19 cellular contexts compared by ENCODE assay signal in the genomic region with DNA sequence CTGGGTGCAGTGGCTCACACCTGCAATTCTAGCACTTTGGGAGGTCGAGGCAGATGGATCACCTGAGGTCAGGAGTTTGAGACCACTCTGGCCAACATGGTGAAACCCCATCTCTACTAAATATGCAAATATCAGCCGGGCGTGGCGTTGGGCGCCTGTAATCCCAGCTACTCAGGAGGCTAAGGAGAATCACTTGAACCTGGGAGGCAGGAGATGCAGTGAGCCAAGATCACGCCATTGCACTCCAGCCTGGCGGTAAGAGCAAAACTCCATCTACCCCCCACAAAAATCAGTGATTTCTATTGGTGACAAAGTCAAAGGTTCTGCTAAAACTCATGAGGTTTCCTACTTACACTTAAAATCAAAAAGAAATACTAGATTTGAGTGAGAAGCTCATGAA. TPM values are rescaled to one million over a fixed set of nuclear protein-coding genes. Genes with fewer than 3 reads are reported as not detected.
DNase-seq lines count a peak whose midpoint lies in the region; ATAC-seq, FAIRE-seq and TF ChIP-seq lines count a peak whose summit lies in the region.
"Had no signal": no experiment of that assay in that cellular context is flagged by ENCODE, and none has a peak within 500 bp of the region (broad histone marks: within the 10 kb centered on the region; RNA-seq: fewer than 3 reads in every experiment).

No MANE protein-coding gene starts in this region.

- no peaks in the 10 kb centered on the region for H3K27me3 Mint-ChIP-seq in CD4-positive, CD25-positive, alpha-beta regulatory T cell
- peaks cover 3% of the 10 kb centered on the region for H3K27me3 Mint-ChIP-seq in GM23338 (ENCODE audit: insufficient read depth, low read depth, poor library complexity)
- no peaks in the 10 kb centered on the region for H3K27me3 Mint-ChIP-seq in CD4-positive, alpha-beta memory T cell

- H3K4me1 Mint-ChIP-seq in CD4-positive, CD25-positive, alpha-beta regulatory T cell, result peaks cover 58 to 94% (median 75%) of the 10 kb centered on the region in 4 donors
- peaks cover 55% of the 10 kb centered on the region for H3K4me1 Mint-ChIP-seq in GM23338
- peaks cover 60 to 90% (median 78%) of the 10 kb centered on the region in 4 donors for H3K4me1 Mint-ChIP-seq in CD4-positive, alpha-beta memory T cell

- H2AFZ ChIP-seq in GM23338, result no peak overlapping the region
- H2AFZ ChIP-seq in K562 (ENCODE audit: low read depth, low read length), result no peak overlapping the region

- peaks cover 4% of the 10 kb centered on the region for H3K9me1 ChIP-seq in K562 (ENCODE audit: control insufficient read depth, insufficient read depth, low read length)

- TF ChIP-seq CTCF in GM23338 (conservative IDR thresholded peaks at IDR 0.05; ENCODE audit: low read depth in 2 of 2) (no peak), K562 (IDR thresholded peaks at IDR 0.05 in 2 of 3, conservative IDR thresholded peaks at IDR 0.05 in 1 of 3; ENCODE audit: insufficient read depth in 2 of 3, low read depth in 1 of 3, low read length in 3 of 3) (no peak), upper lobe of right lung (IDR thresholded peaks at IDR 0.05) (no peak)

- POLR2A ChIA-PET in K562 (lab: Yijun Ruan, JAX), result interaction anchor here (0.7 to 5.5 kb wide), 3 partner anchors 12 to 85 kb away, joined by 3 to 38 read pairs (median 4); partner anchors contain the start of gene CSNK1A1
- POLR2A ChIA-PET in CD4-positive, alpha-beta memory T cell (lab: Charles Lee; ENCODE audit: partially characterized antibody), result no interaction called here

- CTCF ChIA-PET in K562 (lab: Yijun Ruan, JAX; ENCODE audit: low intra/inter-chr PET ratio), result no interaction called here
- CTCF ChIA-PET in CD4-positive, alpha-beta memory T cell (lab: Charles Lee; ENCODE audit: partially characterized antibody), result no interaction called here

- peaks cover 100% of the 10 kb centered on the region for H3K79me2 ChIP-seq in GM23338 (replicated peaks; ENCODE audit: insufficient read depth)
- H3K79me2 ChIP-seq in K562 (ENCODE audit: control insufficient read depth, insufficient read depth, low read length), result peaks cover 99% of the 10 kb centered on the region

- no peak for TF ChIP-seq RAD21 in K562 (CRISPR knock-in tag; conservative IDR thresholded peaks at IDR 0.05 in 1 of 2, IDR thresholded peaks at IDR 0.05 in 1 of 2)

- H3K9me3 ChIP-seq in CD4-positive, CD25-positive, alpha-beta regulatory T cell (ENCODE audit: control insufficient read depth in 2 of 2, low read length in 2 of 2), result no peaks in the 10 kb centered on the region
- H3K9me3 ChIP-seq in K562 (replicated peaks; ENCODE audit: control insufficient read depth, insufficient read depth, low read depth, low read length), result no peaks in the 10 kb centered on the region
- no peaks in the 10 kb centered on the region for H3K9me3 ChIP-seq in upper lobe of right lung
- no peaks in the 10 kb centered on the region for H3K9me3 ChIP-seq in CD4-positive, alpha-beta memory T cell (ENCODE audit: control insufficient read depth in 1 of 2, low read length in 2 of 2)
- H3K9me3 ChIP-seq: A549, Caco-2 had no signal

- no peak for DNase-seq in CD4-positive, CD25-positive, alpha-beta regulatory T cell
- no peak for DNase-seq in GM23338 (ENCODE audit: low spot score)
- DNase-seq in K562 (ENCODE audit: extremely low read depth in 1 of 4, low spot score in 3 of 4), result no peak
- peak; percentile 54 for DNase-seq in upper lobe of right lung
- no peak for DNase-seq in CD4-positive, alpha-beta memory T cell
- no peak for DNase-seq in NCI-H2081 treated with DMSO at 0.1 percent for 48 hours (lab: John Stamatoyannopoulos, UW)
- DNase-seq in NCI-H2029 treated with DMSO at 0.1 percent for 48 hours (lab: John Stamatoyannopoulos, UW), result no peak
- DNase-seq: AML-193, Caco-2, GOT3, H7, IMR-90, KBM-7 had no signal

- H3K9me3 Mint-ChIP-seq in CD4-positive, CD25-positive, alpha-beta regulatory T cell, result no peaks in the 10 kb centered on the region
- H3K9me3 Mint-ChIP-seq in GM23338, result no peaks in the 10 kb centered on the region
- peaks cover 0 to 2% (median 0%) of the 10 kb centered on the region in 8 donors for H3K9me3 Mint-ChIP-seq in CD4-positive, alpha-beta memory T cell
- H3K9me3 Mint-ChIP-seq: CD14-positive monocyte had no signal

- H3F3A ChIP-seq in GM23338 (replicated peaks; ENCODE audit: low read depth), result no peaks in the 10 kb centered on the region

- H3K36me3 ChIP-seq in CD4-positive, CD25-positive, alpha-beta regulatory T cell (ENCODE audit: control insufficient read depth, insufficient read depth, low read length), result peaks cover 19% of the 10 kb centered on the region
- H3K36me3 ChIP-seq in GM23338 (ENCODE audit: insufficient read depth) (no peaks in the 10 kb centered on the region), K562 (ENCODE audit: control insufficient read depth, insufficient read depth, low read length) (peaks cover 61% of the 10 kb centered on the region), upper lobe of right lung (peaks cover 23% of the 10 kb centered on the region)
- no peaks in the 10 kb centered on the region for H3K36me3 ChIP-seq in CD4-positive, alpha-beta memory T cell (ENCODE audit: insufficient read depth, low read length)

- BruUV-seq in K562 (replicated peaks; lab: Mats Ljungman, UMichigan), result no TSS peak

- no peak overlapping the region for H3K4me3 ChIP-seq in CD4-positive, CD25-positive, alpha-beta regulatory T cell (ENCODE audit: low read depth, low read length)
- no peak overlapping the region for H3K4me3 ChIP-seq in GM23338
- no peak overlapping the region for H3K4me3 ChIP-seq in K562
- H3K4me3 ChIP-seq in upper lobe of right lung, result no peak overlapping the region
- no peak overlapping the region for H3K4me3 ChIP-seq in CD4-positive, alpha-beta memory T cell (ENCODE audit: low read length in 2 of 2)
- H3K4me3 ChIP-seq: A549 had no signal

- H4K20me1 ChIP-seq in GM23338 (replicated peaks; ENCODE audit: insufficient read depth), result peaks cover 83% of the 10 kb centered on the region
- H4K20me1 ChIP-seq in K562 (replicated peaks; ENCODE audit: control insufficient read depth, insufficient read depth, low read length), result peaks cover 32% of the 10 kb centered on the region

- WGBS in K562 (ENCODE audit: insufficient coverage, low coverage, missing lambda C conversion rate), result 90% methylated on average over 7 of the region's 7 CpGs

- TF ChIP-seq POLR2A in K562 (conservative IDR thresholded peaks at IDR 0.05), result no peak

- H3K36me3 Mint-ChIP-seq in CD4-positive, CD25-positive, alpha-beta regulatory T cell, result peaks cover 27% of the 10 kb centered on the region
- H3K36me3 Mint-ChIP-seq in GM23338 (ENCODE audit: low read depth), result peaks cover 13% of the 10 kb centered on the region
- peaks cover 21 to 36% of the 10 kb centered on the region in 2 donors for H3K36me3 Mint-ChIP-seq in CD4-positive, alpha-beta memory T cell

- no peaks in the 10 kb centered on the region for H3K9me2 ChIP-seq in GM23338 (ENCODE audit: insufficient read depth)

- FAIRE-seq in K562 (lab: Jason Lieb, UNC), result no peak
- FAIRE-seq: A549, D721Med, G401.6, GM12892, HTR-8/SVneo had no signal

- no peak overlapping the region for H3K4me2 ChIP-seq in GM23338
- no peak overlapping the region for H3K4me2 ChIP-seq in K562 (ENCODE audit: insufficient read depth, low read length)
- H3K4me2 ChIP-seq: A549 had no signal

- no peaks in the 10 kb centered on the region for H3K27me3 ChIP-seq in CD4-positive, CD25-positive, alpha-beta regulatory T cell (ENCODE audit: control insufficient read depth, insufficient read depth, low read length)
- H3K27me3 ChIP-seq in GM23338 (ENCODE audit: insufficient read depth), result no peaks in the 10 kb centered on the region
- no peaks in the 10 kb centered on the region for H3K27me3 ChIP-seq in K562 (ENCODE audit: control insufficient read depth in 2 of 2, insufficient read depth in 2 of 2, low read length in 2 of 2)
- no peaks in the 10 kb centered on the region for H3K27me3 ChIP-seq in upper lobe of right lung
- H3K27me3 ChIP-seq in CD4-positive, alpha-beta memory T cell (ENCODE audit: insufficient read depth, low read length), result no peaks in the 10 kb centered on the region

- intact Hi-C loops in K562 (cut with micrococcal nuclease) (no loop called here), upper lobe of right lung (cut with DNase I) (no loop called here)
- intact Hi-C loops in CD4-positive, alpha-beta memory T cell (cut with micrococcal nuclease), result no loop called here

- TF ChIP-seq EP300 in K562 (IDR thresholded peaks at IDR 0.05; ENCODE audit: low read length), result no peak

- in situ Hi-C loops in K562 (cut with MboI), result no loop called here

- ATAC-seq in CD4-positive, CD25-positive, alpha-beta regulatory T cell (ENCODE audit: low read depth in 2 of 2), result no peak
- ATAC-seq in GM23338, result no peak
- ATAC-seq in K562, result no peak
- no peak for ATAC-seq in upper lobe of right lung
- ATAC-seq: A549 had no signal

- H3K4me1 ChIP-seq in CD4-positive, CD25-positive, alpha-beta regulatory T cell (ENCODE audit: control insufficient read depth, insufficient read depth, low read length, poor library complexity, severe bottlenecking), result peaks cover 70% of the 10 kb centered on the region
- H3K4me1 ChIP-seq in GM23338 (ENCODE audit: insufficient read depth), result peaks cover 56% of the 10 kb centered on the region
- peaks cover 6 to 21% of the 10 kb centered on the region in 2 experiments; a peak in 4 of 5 replicates for H3K4me1 ChIP-seq in K562 (replicated peaks in 1 of 2; ENCODE audit: control insufficient read depth in 2 of 2, insufficient read depth in 2 of 2, low read length in 2 of 2)
- H3K4me1 ChIP-seq in upper lobe of right lung, result peaks cover 72% of the 10 kb centered on the region
- H3K4me1 ChIP-seq in CD4-positive, alpha-beta memory T cell (ENCODE audit: insufficient read depth, low read length), result peaks cover 90% of the 10 kb centered on the region

- H3K27ac Mint-ChIP-seq in CD4-positive, CD25-positive, alpha-beta regulatory T cell, result peak overlapping the region in 2 of 3 donors; percentile 4 to 11
- no peak overlapping the region for H3K27ac Mint-ChIP-seq in GM23338
- H3K27ac Mint-ChIP-seq in CD4-positive, alpha-beta memory T cell, result peak overlapping the region in 1 of 7 donors; percentile 23

- no peak overlapping the region for H3K9ac ChIP-seq in K562 (ENCODE audit: insufficient read depth in 1 of 2, low read depth in 2 of 2, low read length in 2 of 2)

- peak overlapping the region in 2 of 4 donors; percentile 3 to 49 for H3K4me3 Mint-ChIP-seq in CD4-positive, CD25-positive, alpha-beta regulatory T cell
- no peak overlapping the region for H3K4me3 Mint-ChIP-seq in GM23338
- peak overlapping the region in 3 of 8 donors; percentile 6 to 43 (median 15) for H3K4me3 Mint-ChIP-seq in CD4-positive, alpha-beta memory T cell
- H3K4me3 Mint-ChIP-seq: CD14-positive monocyte had no signal

- no peak overlapping the region for H3K27ac ChIP-seq in CD4-positive, CD25-positive, alpha-beta regulatory T cell (ENCODE audit: insufficient read depth, low read length, poor library complexity, severe bottlenecking)
- H3K27ac ChIP-seq in GM23338 (ENCODE audit: low read depth) (peak overlapping the region; percentile 8; the same call in 1 of the 2 replicates), K562 (ENCODE audit: extremely low read depth, low read depth, low read length) (no peak overlapping the region), upper lobe of right lung (no peak overlapping the region)
- H3K27ac ChIP-seq in CD4-positive, alpha-beta memory T cell (ENCODE audit: low read depth, low read length), result no peak overlapping the region
- H3K27ac ChIP-seq: A549 had no signal

RNA-seq across cellular contexts. Expression of gene CSNK1A1, which starts 18.8 kb away (rescaled TPM):
- 234 TPM for total RNA-seq in CD4-positive, CD25-positive, alpha-beta regulatory T cell
- 100 to 1,000 TPM; 134 to 152 (median 147) TPM for polyA plus RNA-seq in CD4-positive, CD25-positive, alpha-beta regulatory T cell
- total RNA-seq in GM23338 (2014; rRNA removed; shearing (Covaris generic)), result 233 and 235 TPM in 2 replicates
- 110 and 114 TPM in 2 replicates for polyA plus RNA-seq in GM23338 (2016; fragmentation: Nextera tagmentation; extraction: Ambion mirVana)
- total RNA-seq in K562 (2011; cell fraction: chromatin; rRNA removed; ENCODE audit: low replicate concordance), result 130 and 191 TPM in 2 replicates
- 70.5 and 71.3 TPM in 2 replicates for total RNA-seq in K562 (2011; cell fraction: nucleolus; rRNA removed)
- 97.4 and 136 TPM in 2 replicates for total RNA-seq in K562 (2011; cell fraction: nucleoplasm; rRNA removed)
- 196 TPM in 2 replicates for total RNA-seq in K562 (2014; rRNA removed)
- 192 and 220 TPM in 2 replicates for total RNA-seq in K562 (2014; rRNA removed; fragmentation: Illumina TruSeq; extraction: Trizol)
- total RNA-seq in K562 (2015; rRNA removed; fragmentation: Illumina TruSeq; extraction: Trizol), result 141 and 154 TPM in 2 replicates
- total RNA-seq in K562 (2021), result 186 and 196 TPM in 2 replicates
- polyA plus RNA-seq in K562 (2011; rRNA removed), result 138 and 185 TPM in 2 replicates
- polyA plus RNA-seq in K562 (2011; cell fraction: cytosol; rRNA removed), result 64.6 and 80.0 TPM in 2 replicates
- polyA plus RNA-seq in K562 (2011; cell fraction: nucleus; rRNA removed), result 60.4 and 64.4 TPM in 2 replicates
- 86.1 and 129 TPM in 2 replicates for polyA plus RNA-seq in K562 (2012)
- polyA plus RNA-seq in K562 (2014; fragmentation: Illumina TruSeq; extraction: Trizol), result 120 and 133 TPM in 2 replicates
- polyA plus RNA-seq in K562 (2014; fragmentation: Nextera tagmentation; extraction: Ambion mirVana), result 10 to 100 TPM; 49.1 to 63.3 TPM
- 116 and 117 TPM in 2 replicates for polyA plus RNA-seq in K562 (2014; rRNA removed)
- 262 and 295 TPM in 2 replicates for polyA minus RNA-seq in K562 (2011; rRNA and poly(A)+ RNA removed)
- 105 and 106 TPM in 2 replicates for polyA minus RNA-seq in K562 (2011; cell fraction: cytosol; rRNA and poly(A)+ RNA removed)
- polyA minus RNA-seq in K562 (2011; cell fraction: nucleus; rRNA and poly(A)+ RNA removed), result 88.7 and 149 TPM in 2 replicates
- 191 TPM for total RNA-seq in upper lobe of right lung
- total RNA-seq in CD4-positive, alpha-beta memory T cell, result 100 to 1,000 TPM; 175 to 189 TPM
- polyA plus RNA-seq in CD4-positive, alpha-beta memory T cell, result 100 to 1,000 TPM; 135 to 162 TPM

RNA-seq across cellular contexts. Expression of gene ARHGEF37, which starts 48.9 kb away (rescaled TPM):
- 1.8 TPM for total RNA-seq in CD4-positive, CD25-positive, alpha-beta regulatory T cell
- under 1 TPM in 3 of 4 donors, not detected in 1; 0.20 to 0.55 (median 0.45) TPM for polyA plus RNA-seq in CD4-positive, CD25-positive, alpha-beta regulatory T cell
- 0.12 and 0.14 TPM in 2 replicates for total RNA-seq in GM23338 (2014; rRNA removed; shearing (Covaris generic))
- polyA plus RNA-seq in GM23338 (2016; fragmentation: Nextera tagmentation; extraction: Ambion mirVana), result 0.78 and 0.79 TPM in 2 replicates
- total RNA-seq in K562 (2011; cell fraction: chromatin; rRNA removed; ENCODE audit: low replicate concordance), result 0.11 TPM in 1 of 2 replicates, not detected in the other
- total RNA-seq in K562 (2011; cell fraction: nucleolus; rRNA removed), result not detected in 2 replicates
- total RNA-seq in K562 (2011; cell fraction: nucleoplasm; rRNA removed), result 0.15 TPM in 1 of 2 replicates, not detected in the other
- 0.05 TPM in 1 of 2 replicates, not detected in the other for total RNA-seq in K562 (2014; rRNA removed)
- 0.04 and 0.06 TPM in 2 replicates for total RNA-seq in K562 (2014; rRNA removed; fragmentation: Illumina TruSeq; extraction: Trizol)
- 0.14 TPM in 1 of 2 replicates, not detected in the other for total RNA-seq in K562 (2015; rRNA removed; fragmentation: Illumina TruSeq; extraction: Trizol)
- 0.27 and 0.51 TPM in 2 replicates for total RNA-seq in K562 (2021)
- polyA plus RNA-seq in K562 (2011; rRNA removed), result 0.04 TPM in 2 replicates
- polyA plus RNA-seq in K562 (2011; cell fraction: cytosol; rRNA removed), result 0.01 TPM in 2 replicates
- 0.09 TPM in 1 of 2 replicates, not detected in the other for polyA plus RNA-seq in K562 (2011; cell fraction: nucleus; rRNA removed)
- polyA plus RNA-seq in K562 (2012), result 0.05 and 0.21 TPM in 2 replicates
- polyA plus RNA-seq in K562 (2014; fragmentation: Illumina TruSeq; extraction: Trizol), result 0.04 TPM in 1 of 2 replicates, not detected in the other
- under 1 TPM; 0.17 to 0.25 TPM for polyA plus RNA-seq in K562 (2014; fragmentation: Nextera tagmentation; extraction: Ambion mirVana)
- 0.01 TPM in 1 of 2 replicates, not detected in the other for polyA plus RNA-seq in K562 (2014; rRNA removed)
- polyA minus RNA-seq in K562 (2011; rRNA and poly(A)+ RNA removed), result not detected in 2 replicates
- polyA minus RNA-seq in K562 (2011; cell fraction: cytosol; rRNA and poly(A)+ RNA removed), result 2.0 TPM in 1 of 2 replicates, not detected in the other
- 0.13 TPM in 1 of 2 replicates, not detected in the other for polyA minus RNA-seq in K562 (2011; cell fraction: nucleus; rRNA and poly(A)+ RNA removed)
- 13.3 TPM for total RNA-seq in upper lobe of right lung
- total RNA-seq in CD4-positive, alpha-beta memory T cell, result 1 to 10 TPM in 1 of 2 experiments, under 1 TPM in 1; 0.96 to 1.3 TPM
- not detected for polyA plus RNA-seq in CD4-positive, alpha-beta memory T cell
- polyA plus RNA-seq: CD14-positive monocyte had no signal
